10 cellular contexts compared by ENCODE assay signal in the genomic region with DNA sequence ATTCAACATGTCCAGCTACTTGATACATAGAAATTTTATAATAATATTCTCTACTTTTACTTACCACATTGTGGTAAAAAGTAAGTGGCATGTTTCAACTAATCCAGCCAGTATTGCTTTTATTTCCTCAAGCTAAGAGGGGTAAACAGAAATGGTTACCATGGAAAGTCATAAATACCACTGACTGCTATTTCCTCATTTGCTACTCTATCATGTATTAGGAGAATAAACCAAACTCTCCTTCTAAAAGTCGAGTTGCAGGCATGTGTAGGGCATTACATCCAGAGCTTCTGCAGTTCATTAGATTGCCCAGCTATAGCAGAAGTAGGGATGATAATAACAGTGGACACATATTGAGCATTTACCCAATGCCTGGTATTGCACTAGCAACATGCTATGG.
DNase-seq lines count a peak whose midpoint lies in the region; ATAC-seq lines count a peak whose summit lies in the region.
"Had no signal": no experiment of that assay in that cellular context is flagged by ENCODE, and none has a peak within 500 bp of the region (broad histone marks: within the 10 kb centered on the region; RNA-seq: fewer than 3 reads in every experiment).

No MANE protein-coding gene starts in this region.

- DNase-seq in KG1 (lab: John Stamatoyannopoulos, UW) (peak; percentile 44), dermis blood vessel endothelial cell (peak; percentile 61), renal cortical epithelial cell (ENCODE audit: low read depth) (peak; percentile 86), amygdala (lab: John Stamatoyannopoulos, UW) (no peak), NCI-H2171 (lab: John Stamatoyannopoulos, UW) (no peak), T1000 (lab: John Stamatoyannopoulos, UW) (no peak)
- DNase-seq: HCEC 1CT, kidney had no signal

- peak; percentile 54 for ATAC-seq in GM18861 (IDR thresholded peaks at IDR 0.05; ENCODE audit: unreplicated experiment)
- ATAC-seq: Panc1 had no signal

Comparison
In these comparisons a context has a peak if more than half of its experiments do, and no peak if none do; other contexts are left out.
1. DNase-seq: peak in KG1 (single experiment), dermis blood vessel endothelial cell (single experiment) and renal cortical epithelial cell (single experiment); none in amygdala (0 of 56), NCI-H2171 (single experiment) and T1000 (single experiment).